In genomic region chr4:81606796-81607550, GRCh38 we compare ENCODE assay signal across 9 cellular contexts.
A peak's percentile ranks its signal among the peaks of the same experiment; 100 is the strongest.
DNase-seq lines count a peak whose midpoint lies in the region; ATAC-seq and TF ChIP-seq lines count a peak whose summit lies in the region.
"Had no signal": no experiment of that assay in that cellular context is flagged by ENCODE, and none has a peak within 500 bp of the region (broad histone marks: within the 10 kb centered on the region; RNA-seq: fewer than 3 reads in every experiment).

No MANE protein-coding gene starts in this region.

- no peaks in the 10 kb centered on the region for H3K36me3 ChIP-seq in CD8-positive, alpha-beta T cell (ENCODE audit: insufficient read depth, low read length)

- no peak overlapping the region for H3K4me3 Mint-ChIP-seq in CD8-positive, alpha-beta T cell
- no peak overlapping the region for H3K4me3 Mint-ChIP-seq in nephron
- H3K4me3 Mint-ChIP-seq in activated T-helper 2 cell treated with anti-CD3 and anti-CD28 coated beads, Interferon-gamma antibody, Interleukin-2, Interleukin-4, amounts not matched to agents 10 μg/mL and 5 μg/mL and 100 μg/mL, durations not matched to agents 14 hours and 24 hours and 36 hours (ENCODE audit: low read depth): no peak overlapping the region

- ATAC-seq in CD8-positive, alpha-beta T cell: peak; percentile 40
- no peak for ATAC-seq in GM18870 (IDR thresholded peaks at IDR 0.05; ENCODE audit: unreplicated experiment)

- POLR2A ChIA-PET in CD8-positive, alpha-beta T cell (lab: Charles Lee): no interaction called here

- H3K4me1 ChIP-seq in CD8-positive, alpha-beta T cell (ENCODE audit: insufficient read depth, low read length): peaks cover 5% of the 10 kb centered on the region

- DNase-seq in CD8-positive, alpha-beta T cell: peak in 1 of 7 experiments; percentile 13
- DNase-seq in NOMO-1 treated with dmso at 0.1 percent for 144 hours (lab: John Stamatoyannopoulos, UW; ENCODE audit: unreplicated experiment) (peak; percentile 8), fibroblast of peridontal ligament (ENCODE audit: extremely low read depth) (peak; percentile 27)
- DNase-seq in activated naive CD4-positive, alpha-beta T cell treated with anti-CD3 and anti-CD28 coated beads, Interleukin-2, amount 50 U/mL, for 16 hours: no peak
- no peak for DNase-seq in activated T-helper 2 cell treated with anti-CD3 and anti-CD28 coated beads, Interferon-gamma antibody, Interleukin-2, Interleukin-4, amounts not matched to agents 10 μg/mL and 5 μg/mL and 100 μg/mL, durations not matched to agents 14 hours and 24 hours and 36 hours (ENCODE audit: low spot score)
- DNase-seq in stimulated activated CD4-positive, alpha-beta T cell treated with anti-CD3 and anti-CD28 coated beads, Interleukin-15, amount 100 ng/mL, for 24 hours: no peak
- DNase-seq: stimulated activated CD4-positive, alpha-beta T cell treated with anti-CD3 and anti-CD28 coated beads, Interleukin-2, amount 100 ng/mL, for 48 hours had no signal

- peak overlapping the region; percentile 8 for H3K27ac Mint-ChIP-seq in CD8-positive, alpha-beta T cell
- H3K27ac Mint-ChIP-seq in nephron: peak overlapping the region; percentile 12 to 21 (median 20)
- no peak overlapping the region for H3K27ac Mint-ChIP-seq in activated T-helper 2 cell treated with anti-CD3 and anti-CD28 coated beads, Interferon-gamma antibody, Interleukin-2, Interleukin-4, amounts not matched to agents 10 μg/mL and 5 μg/mL and 100 μg/mL, durations not matched to agents 14 hours and 24 hours and 36 hours

- H3K9me3 ChIP-seq in CD8-positive, alpha-beta T cell (ENCODE audit: low read length): no peaks in the 10 kb centered on the region

- H3K36me3 Mint-ChIP-seq in CD8-positive, alpha-beta T cell: no peaks in the 10 kb centered on the region
- H3K36me3 Mint-ChIP-seq in nephron (ENCODE audit: low read depth): no peaks in the 10 kb centered on the region
- H3K36me3 Mint-ChIP-seq in activated T-helper 2 cell treated with anti-CD3 and anti-CD28 coated beads, Interferon-gamma antibody, Interleukin-2, Interleukin-4, amounts not matched to agents 10 μg/mL and 5 μg/mL and 100 μg/mL, durations not matched to agents 14 hours and 24 hours and 36 hours (ENCODE audit: low read depth): no peaks in the 10 kb centered on the region

- TF ChIP-seq CTCF in CD8-positive, alpha-beta T cell (IDR thresholded peaks at IDR 0.05): no peak
- TF ChIP-seq CTCF in nephron (IDR thresholded peaks at IDR 0.05; ENCODE audit: unreplicated experiment in 3 of 3): no peak

- intact Hi-C loops in CD8-positive, alpha-beta T cell (cut with DNase I, micrococcal nuclease): no loop called here
- intact Hi-C loops in activated T-helper 2 cell treated with anti-CD3 and anti-CD28 coated beads, Interferon-gamma antibody, Interleukin-2, Interleukin-4, amounts not matched to agents 10 μg/mL and 5 μg/mL and 100 μg/mL, durations not matched to agents 14 hours and 24 hours and 36 hours (cut with micrococcal nuclease): no loop called here

- no peak overlapping the region for H3K27ac ChIP-seq in CD8-positive, alpha-beta T cell (ENCODE audit: low read depth, low read length)

- H3K9me3 Mint-ChIP-seq in CD8-positive, alpha-beta T cell: no peaks in the 10 kb centered on the region
- peaks cover 2% of the 10 kb centered on the region for H3K9me3 Mint-ChIP-seq in nephron
- no peaks in the 10 kb centered on the region for H3K9me3 Mint-ChIP-seq in activated T-helper 2 cell treated with anti-CD3 and anti-CD28 coated beads, Interferon-gamma antibody, Interleukin-2, Interleukin-4, amounts not matched to agents 10 μg/mL and 5 μg/mL and 100 μg/mL, durations not matched to agents 14 hours and 24 hours and 36 hours

- CTCF ChIA-PET in CD8-positive, alpha-beta T cell (lab: Charles Lee): no interaction called here

- H3K27me3 Mint-ChIP-seq in CD8-positive, alpha-beta T cell (ENCODE audit: low read depth): no peaks in the 10 kb centered on the region
- H3K27me3 Mint-ChIP-seq in nephron (ENCODE audit: low read depth): no peaks in the 10 kb centered on the region
- H3K27me3 Mint-ChIP-seq in activated T-helper 2 cell treated with anti-CD3 and anti-CD28 coated beads, Interferon-gamma antibody, Interleukin-2, Interleukin-4, amounts not matched to agents 10 μg/mL and 5 μg/mL and 100 μg/mL, durations not matched to agents 14 hours and 24 hours and 36 hours (ENCODE audit: low read depth): no peaks in the 10 kb centered on the region

- H3K4me1 Mint-ChIP-seq in CD8-positive, alpha-beta T cell (ENCODE audit: low read depth): peaks cover 8% of the 10 kb centered on the region
- H3K4me1 Mint-ChIP-seq in nephron: peaks cover 18% of the 10 kb centered on the region
- H3K4me1 Mint-ChIP-seq in activated T-helper 2 cell treated with anti-CD3 and anti-CD28 coated beads, Interferon-gamma antibody, Interleukin-2, Interleukin-4, amounts not matched to agents 10 μg/mL and 5 μg/mL and 100 μg/mL, durations not matched to agents 14 hours and 24 hours and 36 hours (ENCODE audit: low read depth): peaks cover 3% of the 10 kb centered on the region

- no peak overlapping the region for H3K4me3 ChIP-seq in CD8-positive, alpha-beta T cell (ENCODE audit: low read depth, low read length)

- H3K27me3 ChIP-seq in CD8-positive, alpha-beta T cell (ENCODE audit: insufficient read depth, low read length): no peaks in the 10 kb centered on the region

Comparison
In these comparisons a context has a peak if more than half of its experiments do, and no peak if none do; other contexts are left out.
1. DNase-seq: peak in NOMO-1 treated with dmso at 0.1 percent for 144 hours (single experiment) and fibroblast of peridontal ligament (single experiment); none in activated naive CD4-positive, alpha-beta T cell treated with anti-CD3 and anti-CD28 coated beads, Interleukin-2, amount 50 U/mL, for 16 hours (single experiment), activated T-helper 2 cell treated with anti-CD3 and anti-CD28 coated beads, Interferon-gamma antibody, Interleukin-2, Interleukin-4, amounts not matched to agents 10 μg/mL and 5 μg/mL and 100 μg/mL, durations not matched to agents 14 hours and 24 hours and 36 hours (single experiment) and stimulated activated CD4-positive, alpha-beta T cell treated with anti-CD3 and anti-CD28 coated beads, Interleukin-15, amount 100 ng/mL, for 24 hours (single experiment).